11 cellular contexts compared by ENCODE assay signal in the genomic region with DNA sequence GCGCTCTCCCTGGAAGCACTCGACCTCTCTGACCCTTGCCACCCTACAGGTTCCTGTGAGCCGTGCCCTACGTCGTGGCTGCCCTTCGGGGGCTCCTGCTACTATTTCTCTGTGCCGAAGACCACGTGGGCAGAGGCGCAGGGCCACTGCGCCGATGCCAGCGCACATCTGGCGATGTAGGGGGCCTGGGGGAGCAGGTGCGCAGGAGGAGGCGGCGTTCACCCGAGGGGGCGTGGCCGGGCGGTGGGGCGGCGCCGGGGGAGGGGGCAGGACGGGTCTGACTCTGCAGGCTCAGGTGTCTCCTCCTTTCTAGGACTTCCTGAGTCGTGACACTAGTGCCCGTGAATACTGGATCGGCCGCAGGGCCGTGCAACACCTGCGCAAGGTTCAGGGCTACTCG. TPM values are rescaled to one million over a fixed set of nuclear protein-coding genes. Genes with fewer than 3 reads are reported as not detected.
DNase-seq lines count a peak whose midpoint lies in the region; FAIRE-seq and TF ChIP-seq lines count a peak whose summit lies in the region.
"Had no signal": no experiment of that assay in that cellular context is flagged by ENCODE, and none has a peak within 500 bp of the region (broad histone marks: within the 10 kb centered on the region; RNA-seq: fewer than 3 reads in every experiment).

No MANE protein-coding gene starts in this region.

- H4K91ac ChIP-seq in H9 (ENCODE audit: insufficient read length, low read depth, low read length) = no peak overlapping the region
- no peak overlapping the region for H4K91ac ChIP-seq in H1 (replicated peaks; ENCODE audit: insufficient read length, low read length)

- no peak overlapping the region for H3K9ac ChIP-seq in H9 (ENCODE audit: extremely low read depth, insufficient read length, low read length)
- no peak overlapping the region; a peak in 1 of 7 replicates for H3K9ac ChIP-seq in H1 (replicated peaks in 1 of 4; ENCODE audit: extremely low read depth in 1 of 4, low read depth in 3 of 4, low read length in 3 of 4)

- peaks cover 9 to 20% of the 10 kb centered on the region in 2 experiments for H3K4me1 Mint-ChIP-seq in H9
- H3K4me1 Mint-ChIP-seq in Calu3 (ENCODE audit: low read depth, unreplicated experiment) = peaks cover 12% of the 10 kb centered on the region

- H3K27me3 ChIP-seq in H9 (ENCODE audit: insufficient read depth, low read length) = peaks cover 14% of the 10 kb centered on the region; the same call in 1 of the 2 replicates
- H3K27me3 ChIP-seq in H1 (replicated peaks in 1 of 4; ENCODE audit: control insufficient read depth in 3 of 4, extremely low read depth in 1 of 4, insufficient read depth in 3 of 4, low read length in 3 of 4) = peaks cover 13 to 35% (median 29%) of the 10 kb centered on the region in 4 experiments

- no peaks in the 10 kb centered on the region for H3K9me3 ChIP-seq in H9 (ENCODE audit: control insufficient read depth, low read depth, low read length)
- no peaks in the 10 kb centered on the region for H3K9me3 ChIP-seq in H1 (ENCODE audit: insufficient read depth in 2 of 2, low read depth in 1 of 2, low read length in 1 of 2)
- H3K9me3 ChIP-seq: breast epithelium, gastrocnemius medialis had no signal

- H3K9me3 Mint-ChIP-seq in H9 (peaks cover 4 to 6% of the 10 kb centered on the region in 2 experiments; a peak in 3 of 5 replicates), Calu3 (ENCODE audit: low read depth, unreplicated experiment) (no peaks in the 10 kb centered on the region)

- H3K23ac ChIP-seq in H9 (ENCODE audit: insufficient read length, low read depth, low read length) (no peak overlapping the region), H1 (ENCODE audit: insufficient read length) (no peak overlapping the region)

- WGBS in H9 (ENCODE audit: extremely low coverage, insufficient read length, low lambda C conversion rate) = no CpG with 5 or more reads among the region's 31 CpGs
- WGBS in H1 (ENCODE audit: extremely low coverage in 1 of 2, insufficient coverage in 1 of 2, insufficient read length in 1 of 2, insufficient replicate concordance in 2 of 2, low coverage in 1 of 2, low lambda C conversion rate in 2 of 2, missing lambda C conversion rate in 1 of 2), 2 experiments = 12% methylated on average over 19 of the region's 31 CpGs; no CpG with 5 or more reads in 1 of the 2 experiments

- H3K36me3 ChIP-seq in H1 (ENCODE audit: control insufficient read depth in 2 of 4, insufficient read depth in 4 of 4, low read length in 3 of 4) = no peaks in the 10 kb centered on the region
- H3K36me3 ChIP-seq: breast epithelium, gastrocnemius medialis had no signal

- no peak overlapping the region for H4K8ac ChIP-seq in H9 (replicated peaks; ENCODE audit: insufficient read length, low read depth, low read length)
- peak overlapping the region; percentile 79; the same call in 1 of the 2 replicates for H4K8ac ChIP-seq in H1 (ENCODE audit: extremely low read depth, insufficient read depth, low read length)

- H4K20me1 ChIP-seq in H9 (ENCODE audit: control insufficient read depth, insufficient read depth, insufficient read length) (no peaks in the 10 kb centered on the region), H1 (replicated peaks in 1 of 2; ENCODE audit: control insufficient read depth in 1 of 2, insufficient read depth in 2 of 2, low read length in 2 of 2) (peaks cover 0 to 2% of the 10 kb centered on the region in 2 experiments)

- H2AK5ac ChIP-seq in H9 (ENCODE audit: insufficient read length, low read length) (no peak overlapping the region), H1 (ENCODE audit: low read depth, low read length) (no peak overlapping the region)

- no peak overlapping the region for H2BK120ac ChIP-seq in H9 (ENCODE audit: low read depth, low read length, poor library complexity, severe bottlenecking)
- no peak overlapping the region for H2BK120ac ChIP-seq in H1 (replicated peaks; ENCODE audit: low read depth, low read length)

- no peaks in the 10 kb centered on the region for H3K79me2 ChIP-seq in H9 (ENCODE audit: insufficient read depth, low read length)
- H3K79me2 ChIP-seq in H1 (ENCODE audit: control insufficient read depth in 1 of 2, insufficient read depth in 2 of 2, low read length in 2 of 2) = no peaks in the 10 kb centered on the region

- no peak for TF ChIP-seq EP300 in H1 (IDR thresholded peaks at IDR 0.05; ENCODE audit: borderline replicate concordance in 1 of 2, low read depth in 2 of 2, low read length in 2 of 2)

- H3K4me2 ChIP-seq in H9 (ENCODE audit: insufficient read depth, insufficient read length, low read length) (peak overlapping the region; percentile 72), H1 (ENCODE audit: insufficient read depth in 1 of 2, low read depth in 2 of 2, low read length in 2 of 2) (peak overlapping the region; percentile 87 to 99)

- H3K56ac ChIP-seq in H9 (ENCODE audit: insufficient read length, low read depth, low read length) (no peak overlapping the region), H1 (replicated peaks; ENCODE audit: insufficient read length, low read depth, low read length) (no peak overlapping the region)

- H3K18ac ChIP-seq in H9 (ENCODE audit: insufficient read length, low read depth, low read length) (no peak overlapping the region), H1 (ENCODE audit: extremely low read depth, low read length) (no peak overlapping the region)

- H2AFZ ChIP-seq in H9 (ENCODE audit: low read length) (no peak overlapping the region), H1 (ENCODE audit: low read length) (0 out of 2 replicates have a peak overlapping the region, but pooled peaks have one; percentile 17)

- H2BK5ac ChIP-seq in H9 (ENCODE audit: insufficient read length, low read length) = no peak overlapping the region
- H2BK5ac ChIP-seq in H1 (ENCODE audit: low read depth, low read length) = no peak overlapping the region

- H3K4me3 Mint-ChIP-seq in H9 (peak overlapping the region; percentile 57 to 83), Calu3 (ENCODE audit: low read depth, unreplicated experiment) (no peak overlapping the region)

- no peak overlapping the region for H4K5ac ChIP-seq in H9 (ENCODE audit: insufficient read length, low read depth, low read length)
- H4K5ac ChIP-seq in H1 (ENCODE audit: insufficient read length, low read depth, low read length) = no peak overlapping the region

- TF ChIP-seq CTCF in H9 (conservative IDR thresholded peaks at IDR 0.05) = no peak
- no peak for TF ChIP-seq CTCF in H1 (IDR thresholded peaks at IDR 0.05; ENCODE audit: control extremely low read depth in 1 of 3, insufficient read depth in 1 of 3, low read depth in 1 of 3, low read length in 3 of 3)
- TF ChIP-seq CTCF in Calu3 (IDR thresholded peaks at IDR 0.05; ENCODE audit: unreplicated experiment) = no peak

- H3K4ac ChIP-seq in H9 (ENCODE audit: low read depth, low read length) (no peak overlapping the region), H1 (replicated peaks; ENCODE audit: insufficient read length, low read depth, low read length) (no peak overlapping the region)

- H2BK20ac ChIP-seq in H9 (ENCODE audit: low read depth, low read length, poor library complexity, severe bottlenecking) (no peak overlapping the region), H1 (ENCODE audit: low read length) (no peak overlapping the region)

- H3K27me3 Mint-ChIP-seq in H9 (ENCODE audit: low read depth) (peaks cover 80% of the 10 kb centered on the region), Calu3 (ENCODE audit: unreplicated experiment) (peaks cover 13% of the 10 kb centered on the region)

- DNase-seq in H9 (peak; percentile 91), T follicular helper cell (ENCODE audit: low read depth) (peak; percentile 29), H1 (ENCODE audit: low read depth in 1 of 2, low spot score in 2 of 2) (peak in 1 of 2 experiments; percentile 89), LoVo (ENCODE audit: low spot score) (no peak), posterior vena cava (ENCODE audit: low spot score) (no peak), Calu3 (no peak)
- DNase-seq in stimulated activated CD4-positive, alpha-beta T cell treated with anti-CD3 and anti-CD28 coated beads, Interleukin-15, amount 100 ng/mL, for 24 hours = peak; percentile 48
- DNase-seq: gastrocnemius medialis, NCI-H2081 treated with DMSO at 0.1 percent for 48 hours, nucleus accumbens had no signal

- no peaks in the 10 kb centered on the region; a peak in 1 of 7 replicates for H3K36me3 Mint-ChIP-seq in H9 (ENCODE audit: insufficient read depth in 1 of 3, low read depth in 3 of 3)
- H3K36me3 Mint-ChIP-seq in Calu3 (ENCODE audit: insufficient read depth, unreplicated experiment) = no peaks in the 10 kb centered on the region

- TF ChIP-seq POLR2A in H1 (IDR thresholded peaks at IDR 0.05; ENCODE audit: control extremely low read depth in 1 of 2, low read depth in 2 of 2, low read length in 2 of 2) = no peak

- no TSS peak for BruUV-seq in Calu3 (replicated peaks; lab: Mats Ljungman, UMichigan)

- H3K14ac ChIP-seq in H9 (ENCODE audit: insufficient read depth, low read length) = no peak overlapping the region
- no peak overlapping the region for H3K14ac ChIP-seq in H1 (ENCODE audit: insufficient read length)

- H3K27ac Mint-ChIP-seq in H9 (no peak overlapping the region), Calu3 (ENCODE audit: unreplicated experiment) (no peak overlapping the region)

- POLR2A ChIA-PET in H1 (lab: Charles Lee; ENCODE audit: partially characterized antibody) = interaction anchor here (4.0 kb wide), 1 partner anchor 10 kb away, joined by 13 read pairs; no protein-coding TSS in a partner anchor

- H3K4me1 ChIP-seq in H9 (ENCODE audit: insufficient read depth, low read length) = no peaks in the 10 kb centered on the region; the same call in 1 of the 2 replicates
- H3K4me1 ChIP-seq in H1 (replicated peaks in 1 of 4; ENCODE audit: control insufficient read depth in 3 of 4, insufficient read depth in 4 of 4, low read length in 3 of 4) = peaks cover 0 to 19% (median 12%) of the 10 kb centered on the region in 4 experiments; a peak in 6 of 7 replicates
- H3K4me1 ChIP-seq: breast epithelium, gastrocnemius medialis had no signal

- H3K79me1 ChIP-seq in H9 (ENCODE audit: insufficient read depth, low read depth, low read length, poor library complexity, severe bottlenecking) (no peaks in the 10 kb centered on the region), H1 (ENCODE audit: low read depth, low read length) (no peaks in the 10 kb centered on the region)

- no peak for FAIRE-seq in H1 (lab: Jason Lieb, UNC)

- CTCF ChIA-PET in H1 (lab: Charles Lee; ENCODE audit: partially characterized antibody) = interaction anchor here (0.7 to 1.4 kb wide), 3 partner anchors 11 to 63 kb away, joined by 3 to 5 read pairs (median 4); no protein-coding TSS in a partner anchor
- CTCF ChIA-PET in Calu3 (lab: Charles Lee) = no interaction called here

- no peak for TF ChIP-seq RAD21 in H1 (IDR thresholded peaks at IDR 0.05 in 1 of 2, conservative IDR thresholded peaks at IDR 0.05 in 1 of 2; ENCODE audit: low read depth in 2 of 2, low read length in 2 of 2)

- H2BK12ac ChIP-seq in H9 (ENCODE audit: insufficient read length, low read depth, low read length) = no peak overlapping the region
- H2BK12ac ChIP-seq in H1 (ENCODE audit: low read depth, low read length) = no peak overlapping the region

- intact Hi-C loops in posterior vena cava (cut with DNase I) = no loop called here
- intact Hi-C loops in Calu3 (cut with micrococcal nuclease; ENCODE audit: unreplicated experiment) = no loop called here

- H2BK15ac ChIP-seq in H9 (ENCODE audit: low read depth, low read length) = no peak overlapping the region
- H2BK15ac ChIP-seq in H1 (ENCODE audit: low read length) = peak overlapping the region; percentile 72; the same call in 1 of the 2 replicates

- peak overlapping the region; percentile 23 to 62 (median 47) for H3K4me3 ChIP-seq in H1 (ENCODE audit: extremely low read depth in 1 of 4, insufficient read depth in 2 of 4, low read depth in 3 of 4, low read length in 4 of 4)
- H3K4me3 ChIP-seq: gastrocnemius medialis had no signal

- H3T11ph ChIP-seq in H9 (ENCODE audit: low read length) = no peak overlapping the region

- no peak overlapping the region for H3K27ac ChIP-seq in H9 (ENCODE audit: insufficient read length, low read depth, low read length)
- no peak overlapping the region for H3K27ac ChIP-seq in H1 (ENCODE audit: low read depth, low read length)
- H3K27ac ChIP-seq: breast epithelium, gastrocnemius medialis had no signal

- H3K23me2 ChIP-seq in H9 (ENCODE audit: insufficient read length, low read depth, low read length, poor library complexity, severe bottlenecking) (peaks cover 19% of the 10 kb centered on the region), H1 (ENCODE audit: low read depth, low read length) (peaks cover 15% of the 10 kb centered on the region)

RNA-seq across cellular contexts. Expression of a gene that starts 26.4 kb away (rescaled TPM):
- not detected in 2 replicates for total RNA-seq in H9 (2021)
- total RNA-seq in H1 (2021; fragmentation: NEBNext Ultra II Directional; extraction: Animal tissue kit (Norgen Biotek cat#: 25700)) = not detected in 2 replicates
- not detected in 2 replicates for polyA plus RNA-seq in H1 (2011; rRNA removed)
- not detected for polyA plus RNA-seq in H1 (2011; cell fraction: cytosol; rRNA removed)
- polyA plus RNA-seq in H1 (2011; cell fraction: nucleus; rRNA removed) = not detected
- polyA plus RNA-seq in H1 (2012, experiment 1 of 2) = not detected in 4 replicates
- not detected for polyA plus RNA-seq in H1 (2012, experiment 2 of 2)
- not detected for polyA plus RNA-seq in H1 (2013, experiment 1 of 2)
- polyA plus RNA-seq in H1 (2013, experiment 2 of 2) = not detected
- 0.09 TPM in 1 of 2 replicates, not detected in the other for polyA minus RNA-seq in H1 (2011; rRNA and poly(A)+ RNA removed)
- not detected for polyA minus RNA-seq in H1 (2011; cell fraction: cytosol; rRNA and poly(A)+ RNA removed)
- polyA minus RNA-seq in H1 (2011; cell fraction: nucleus; rRNA and poly(A)+ RNA removed) = not detected
- total RNA-seq in posterior vena cava = under 1 TPM in 1 of 2 donors, not detected in 1; 0.38 TPM
- total RNA-seq in Calu3 (2022) = not detected in 2 replicates
- total RNA-seq: gastrocnemius medialis had no signal

RNA-seq across cellular contexts. Expression of a gene that starts 40.6 kb away (rescaled TPM):
- total RNA-seq in H9 (2021) (7.1 and 7.8 TPM in 2 replicates), posterior vena cava (10 to 100 TPM; 14.9 to 16.0 TPM), Calu3 (2022) (12.2 and 12.5 TPM in 2 replicates)
- total RNA-seq in H1 (2021; fragmentation: NEBNext Ultra II Directional; extraction: Animal tissue kit (Norgen Biotek cat#: 25700)) = 10.4 and 11.0 TPM in 2 replicates
- 7.2 and 13.1 TPM in 2 replicates for polyA plus RNA-seq in H1 (2011; rRNA removed)
- polyA plus RNA-seq in H1 (2011; cell fraction: cytosol; rRNA removed) = 8.2 TPM
- 15.2 TPM for polyA plus RNA-seq in H1 (2011; cell fraction: nucleus; rRNA removed)
- polyA plus RNA-seq in H1 (2012, experiment 1 of 2) = 6.8 to 10.5 TPM (median 9.9 TPM) in 4 replicates
- 10.7 TPM for polyA plus RNA-seq in H1 (2012, experiment 2 of 2)
- polyA plus RNA-seq in H1 (2013, experiment 1 of 2) = 7.7 TPM
- polyA plus RNA-seq in H1 (2013, experiment 2 of 2) = 7.8 TPM
- polyA minus RNA-seq in H1 (2011; rRNA and poly(A)+ RNA removed) = 7.2 and 14.2 TPM in 2 replicates
- 4.0 TPM for polyA minus RNA-seq in H1 (2011; cell fraction: cytosol; rRNA and poly(A)+ RNA removed)
- 7.9 TPM for polyA minus RNA-seq in H1 (2011; cell fraction: nucleus; rRNA and poly(A)+ RNA removed)

RNA-seq across cellular contexts. Expression of a gene that starts 42.1 kb away (rescaled TPM):
- not detected in 2 replicates for total RNA-seq in H9 (2021)
- 0.22 TPM in 1 of 2 replicates, not detected in the other for total RNA-seq in H1 (2021; fragmentation: NEBNext Ultra II Directional; extraction: Animal tissue kit (Norgen Biotek cat#: 25700))
- polyA plus RNA-seq in H1 (2011; rRNA removed) = 0.03 and 0.05 TPM in 2 replicates
- 0.05 TPM for polyA plus RNA-seq in H1 (2011; cell fraction: cytosol; rRNA removed)
- 0.04 TPM for polyA plus RNA-seq in H1 (2011; cell fraction: nucleus; rRNA removed)
- 0.05 to 0.16 TPM (median 0.15 TPM) in 3 of 4 replicates, not detected in the other for polyA plus RNA-seq in H1 (2012, experiment 1 of 2)
- polyA plus RNA-seq in H1 (2012, experiment 2 of 2) = not detected
- polyA plus RNA-seq in H1 (2013, experiment 1 of 2) = 0.10 TPM
- 0.07 TPM for polyA plus RNA-seq in H1 (2013, experiment 2 of 2)
- 0.12 TPM in 1 of 2 replicates, not detected in the other for polyA minus RNA-seq in H1 (2011; rRNA and poly(A)+ RNA removed)
- polyA minus RNA-seq in H1 (2011; cell fraction: cytosol; rRNA and poly(A)+ RNA removed) = not detected
- not detected for polyA minus RNA-seq in H1 (2011; cell fraction: nucleus; rRNA and poly(A)+ RNA removed)
- total RNA-seq in posterior vena cava = 10 to 100 TPM; 13.4 to 23.0 TPM
- not detected in 2 replicates for total RNA-seq in Calu3 (2022)

RNA-seq across cellular contexts. Expression of a gene that starts 57.5 kb away (rescaled TPM):
- total RNA-seq in H9 (2021) = 0.26 TPM in 1 of 2 replicates, not detected in the other
- total RNA-seq in H1 (2021; fragmentation: NEBNext Ultra II Directional; extraction: Animal tissue kit (Norgen Biotek cat#: 25700)) = 0.35 and 1.0 TPM in 2 replicates
- polyA plus RNA-seq in H1 (2011; rRNA removed) = 2.9 and 3.2 TPM in 2 replicates
- polyA plus RNA-seq in H1 (2011; cell fraction: cytosol; rRNA removed) = 2.8 TPM
- polyA plus RNA-seq in H1 (2011; cell fraction: nucleus; rRNA removed) = 2.7 TPM
- polyA plus RNA-seq in H1 (2012, experiment 1 of 2) = 0.69 to 1.7 TPM (median 1.1 TPM) in 4 replicates
- 1.3 TPM for polyA plus RNA-seq in H1 (2012, experiment 2 of 2)
- 0.69 TPM for polyA plus RNA-seq in H1 (2013, experiment 1 of 2)
- polyA plus RNA-seq in H1 (2013, experiment 2 of 2) = 0.66 TPM
- not detected in 2 replicates for polyA minus RNA-seq in H1 (2011; rRNA and poly(A)+ RNA removed)
- not detected for polyA minus RNA-seq in H1 (2011; cell fraction: cytosol; rRNA and poly(A)+ RNA removed)
- polyA minus RNA-seq in H1 (2011; cell fraction: nucleus; rRNA and poly(A)+ RNA removed) = not detected
- total RNA-seq in posterior vena cava = 1 to 10 TPM; 2.2 to 6.6 TPM
- not detected in 2 replicates for total RNA-seq in Calu3 (2022)

Comparison
In these comparisons a context has a peak if more than half of its experiments do, and no peak if none do; other contexts are left out.
1. DNase-seq: peak in H9 (single experiment), T follicular helper cell (single experiment) and stimulated activated CD4-positive, alpha-beta T cell treated with anti-CD3 and anti-CD28 coated beads, Interleukin-15, amount 100 ng/mL, for 24 hours (single experiment); none in LoVo (single experiment), posterior vena cava (single experiment) and Calu3 (single experiment).
2. RNA of a gene that starts 42.1 kb away (total RNA-seq): 13.4 to 23.0 TPM in posterior vena cava; 0.22 TPM in H1, not detected in H9 and not detected in Calu3; every median in the first group is over 10 times any median in the second.